ENCODE assay signal across 21 cellular contexts in the genomic region with DNA sequence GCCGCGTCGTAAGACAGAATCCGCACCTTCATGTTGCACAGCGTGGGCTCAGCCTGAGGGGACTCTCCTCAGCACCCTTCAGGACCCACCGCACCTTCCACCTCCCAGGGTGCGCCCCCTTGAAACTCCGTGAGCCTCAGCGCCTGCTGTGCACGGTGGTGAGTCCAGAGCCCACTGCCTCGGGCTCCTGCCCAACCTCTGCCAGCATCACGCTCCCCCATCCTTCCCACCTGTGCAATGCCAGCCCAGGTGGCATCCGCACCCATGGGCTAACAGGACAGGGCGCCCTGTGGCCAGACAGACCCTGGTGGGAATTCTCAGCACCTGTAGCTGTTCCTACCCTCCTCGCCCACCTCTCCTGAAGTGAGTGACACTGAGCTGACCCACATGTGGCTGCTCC.
DNase-seq lines count a peak whose midpoint lies in the region; ATAC-seq, FAIRE-seq and TF ChIP-seq lines count a peak whose summit lies in the region.
"Had no signal": no experiment of that assay in that cellular context is flagged by ENCODE, and none has a peak within 500 bp of the region (broad histone marks: within the 10 kb centered on the region; RNA-seq: fewer than 3 reads in every experiment).

No MANE protein-coding gene starts in this region.

- TF ChIP-seq POLR2A in K562 (conservative IDR thresholded peaks at IDR 0.05), result no peak
- no peak for TF ChIP-seq POLR2A in erythroblast (IDR thresholded peaks at IDR 0.05; ENCODE audit: low read length)

- no peak overlapping the region for H3K9ac ChIP-seq in K562 (ENCODE audit: insufficient read depth in 1 of 2, low read depth in 2 of 2, low read length in 2 of 2)
- H3K9ac ChIP-seq: BLaER1 had no signal

- H3K36me3 ChIP-seq in H7 (replicated peaks; ENCODE audit: control insufficient read depth, insufficient read depth, low read length) (no peaks in the 10 kb centered on the region; the same call in 1 of the 2 replicates), K562 (ENCODE audit: control insufficient read depth, insufficient read depth, low read length) (peaks cover 17% of the 10 kb centered on the region; the same call in 1 of the 3 replicates)
- H3K36me3 ChIP-seq in naive thymus-derived CD4-positive, alpha-beta T cell (ENCODE audit: control insufficient read depth in 2 of 3, insufficient read depth in 3 of 3, low read length in 3 of 3), result peaks cover 0 to 16% (median 0%) of the 10 kb centered on the region in 3 experiments

- no peaks in the 10 kb centered on the region for H3K9me1 ChIP-seq in K562 (ENCODE audit: control insufficient read depth, insufficient read depth, low read length)

- H3K9me3 Mint-ChIP-seq in naive thymus-derived CD4-positive, alpha-beta T cell, result peaks cover 5 to 22% (median 13%) of the 10 kb centered on the region in 11 donors
- H3K9me3 Mint-ChIP-seq in stimulated activated effector memory CD8-positive, alpha-beta T cell treated with anti-CD3 and anti-CD28 coated beads, Interleukin-12 subunit alpha, Interleukin-12 subunit beta, amount 100 ng/mL, for 72 hours, result peaks cover 10% of the 10 kb centered on the region

- CTCF ChIA-PET in K562 (lab: Yijun Ruan, JAX; ENCODE audit: low intra/inter-chr PET ratio), result no interaction called here
- CTCF ChIA-PET in naive thymus-derived CD4-positive, alpha-beta T cell (lab: Charles Lee), result no interaction called here

- no peak overlapping the region for H3K27ac ChIP-seq in K562 (ENCODE audit: extremely low read depth, low read depth, low read length)
- no peak overlapping the region for H3K27ac ChIP-seq in naive thymus-derived CD4-positive, alpha-beta T cell (ENCODE audit: low read depth, low read length)
- H3K27ac ChIP-seq: BLaER1, C4-2B had no signal

- peak; percentile 48 for DNase-seq in H7
- no peak for DNase-seq in K562 (ENCODE audit: extremely low read depth in 1 of 4, low spot score in 3 of 4)
- no peak for DNase-seq in naive thymus-derived CD4-positive, alpha-beta T cell
- no peak for DNase-seq in stimulated activated effector memory CD8-positive, alpha-beta T cell treated with anti-CD3 and anti-CD28 coated beads, Interleukin-12 subunit alpha, Interleukin-12 subunit beta, amount 100 ng/mL, for 72 hours (ENCODE audit: low spot score in 2 of 2)
- no peak for DNase-seq in SKM-1 (lab: John Stamatoyannopoulos, UW; ENCODE audit: unreplicated experiment)
- DNase-seq in erythroblast (lab: John Stamatoyannopoulos, UW), result no peak
- DNase-seq: CD4-positive, CD25-positive, alpha-beta regulatory T cell; CD8-positive, alpha-beta T cell; DMS 273 treated with DMSO at 0.1 percent for 48 hours; DMS79; EL; GDM1; GOT3; HCEC 1CT had no signal

- H3K4me1 ChIP-seq in K562 (replicated peaks in 1 of 2; ENCODE audit: control insufficient read depth in 2 of 2, insufficient read depth in 2 of 2, low read length in 2 of 2), result peaks cover 4 to 20% of the 10 kb centered on the region in 2 experiments; a peak in 4 of 5 replicates
- H3K4me1 ChIP-seq in naive thymus-derived CD4-positive, alpha-beta T cell (ENCODE audit: control insufficient read depth in 2 of 2, insufficient read depth in 2 of 2, low read length in 2 of 2), result no peaks in the 10 kb centered on the region

- H3K4me2 ChIP-seq in K562 (ENCODE audit: insufficient read depth, low read length), result no peak overlapping the region
- H3K4me2 ChIP-seq: BLaER1 had no signal

- H3K27me3 Mint-ChIP-seq in naive thymus-derived CD4-positive, alpha-beta T cell, result peaks cover 0 to 8% (median 0%) of the 10 kb centered on the region in 5 donors
- H3K27me3 Mint-ChIP-seq: CD4-positive, CD25-positive, alpha-beta regulatory T cell had no signal

- no peaks in the 10 kb centered on the region for H3K27me3 ChIP-seq in H7 (ENCODE audit: control insufficient read depth, insufficient read depth, low read length)
- peaks cover 0 to 16% of the 10 kb centered on the region in 2 experiments; a peak in 3 of 5 replicates for H3K27me3 ChIP-seq in K562 (ENCODE audit: control insufficient read depth in 2 of 2, insufficient read depth in 2 of 2, low read length in 2 of 2)
- no peaks in the 10 kb centered on the region for H3K27me3 ChIP-seq in naive thymus-derived CD4-positive, alpha-beta T cell (ENCODE audit: control insufficient read depth in 2 of 2, insufficient read depth in 2 of 2, low read length in 2 of 2)

- no peaks in the 10 kb centered on the region for H4K20me1 ChIP-seq in K562 (replicated peaks; ENCODE audit: control insufficient read depth, insufficient read depth, low read length)
- H4K20me1 ChIP-seq: BLaER1 had no signal

- H3K9me3 ChIP-seq in K562 (replicated peaks; ENCODE audit: control insufficient read depth, insufficient read depth, low read depth, low read length), result peaks cover 3% of the 10 kb centered on the region; the same call in 1 of the 2 replicates
- peaks cover 0 to 13% (median 0%) of the 10 kb centered on the region in 3 experiments for H3K9me3 ChIP-seq in naive thymus-derived CD4-positive, alpha-beta T cell (ENCODE audit: control insufficient read depth in 2 of 3, low read length in 3 of 3)

- intact Hi-C loops in K562 (cut with micrococcal nuclease), result no loop called here
- intact Hi-C loops in naive thymus-derived CD4-positive, alpha-beta T cell (cut with micrococcal nuclease), result no loop called here

- no peak for FAIRE-seq in K562 (lab: Jason Lieb, UNC)
- FAIRE-seq: D721Med, GM12878, H54 had no signal

- BruUV-seq in K562 (replicated peaks; lab: Mats Ljungman, UMichigan), result no TSS peak

- no peak for TF ChIP-seq RAD21 in K562 (CRISPR knock-in tag; conservative IDR thresholded peaks at IDR 0.05 in 1 of 2, IDR thresholded peaks at IDR 0.05 in 1 of 2)

- POLR2A ChIA-PET in K562 (lab: Yijun Ruan, JAX), result no interaction called here
- POLR2A ChIA-PET in naive thymus-derived CD4-positive, alpha-beta T cell (lab: Charles Lee), result no interaction called here

- H3K4me3 ChIP-seq in H7 (ENCODE audit: insufficient read depth, low read depth, low read length) (no peak overlapping the region), K562 (no peak overlapping the region)
- H3K4me3 ChIP-seq in naive thymus-derived CD4-positive, alpha-beta T cell (ENCODE audit: low read length), result no peak overlapping the region
- H3K4me3 ChIP-seq: BLaER1, GM12878 had no signal

- H3K4me1 Mint-ChIP-seq in naive thymus-derived CD4-positive, alpha-beta T cell, result peaks cover 0 to 5% (median 3%) of the 10 kb centered on the region in 7 donors
- H3K4me1 Mint-ChIP-seq in stimulated activated effector memory CD8-positive, alpha-beta T cell treated with anti-CD3 and anti-CD28 coated beads, Interleukin-12 subunit alpha, Interleukin-12 subunit beta, amount 100 ng/mL, for 72 hours, result peaks cover 3% of the 10 kb centered on the region

- TF ChIP-seq CTCF in K562 (IDR thresholded peaks at IDR 0.05 in 2 of 3, conservative IDR thresholded peaks at IDR 0.05 in 1 of 3; ENCODE audit: insufficient read depth in 2 of 3, low read depth in 1 of 3, low read length in 3 of 3), result no peak

- no peak overlapping the region for H2AFZ ChIP-seq in K562 (ENCODE audit: low read depth, low read length)

- WGBS in K562 (ENCODE audit: insufficient coverage, low coverage, missing lambda C conversion rate), result 66% methylated on average over 15 of the region's 15 CpGs

- TF ChIP-seq EP300 in K562 (IDR thresholded peaks at IDR 0.05; ENCODE audit: low read length), result no peak

- no peak overlapping the region for H3K4me3 Mint-ChIP-seq in naive thymus-derived CD4-positive, alpha-beta T cell
- no peak overlapping the region for H3K4me3 Mint-ChIP-seq in stimulated activated effector memory CD8-positive, alpha-beta T cell treated with anti-CD3 and anti-CD28 coated beads, Interleukin-12 subunit alpha, Interleukin-12 subunit beta, amount 100 ng/mL, for 72 hours
- H3K4me3 Mint-ChIP-seq: CD4-positive, CD25-positive, alpha-beta regulatory T cell; CD8-positive, alpha-beta T cell had no signal

- H3K27ac Mint-ChIP-seq in naive thymus-derived CD4-positive, alpha-beta T cell, result no peak overlapping the region
- no peak overlapping the region for H3K27ac Mint-ChIP-seq in stimulated activated effector memory CD8-positive, alpha-beta T cell treated with anti-CD3 and anti-CD28 coated beads, Interleukin-12 subunit alpha, Interleukin-12 subunit beta, amount 100 ng/mL, for 72 hours
- H3K27ac Mint-ChIP-seq: CD4-positive, CD25-positive, alpha-beta regulatory T cell; CD8-positive, alpha-beta T cell had no signal

- ATAC-seq in K562 (no peak), HG02678 (IDR thresholded peaks at IDR 0.05; ENCODE audit: unreplicated experiment) (no peak), GM18873 (IDR thresholded peaks at IDR 0.05; ENCODE audit: low FRiP score, unreplicated experiment) (no peak)
- ATAC-seq in naive thymus-derived CD4-positive, alpha-beta T cell, result peak; percentile 14
- ATAC-seq in stimulated activated effector memory CD8-positive, alpha-beta T cell treated with anti-CD3 and anti-CD28 coated beads, Interleukin-12 subunit alpha, Interleukin-12 subunit beta, amount 100 ng/mL, for 72 hours, result peak; percentile 14
- ATAC-seq: CD8-positive, alpha-beta T cell; GM12878 had no signal

- H3K79me2 ChIP-seq in K562 (ENCODE audit: control insufficient read depth, insufficient read depth, low read length), result no peaks in the 10 kb centered on the region

- H3K36me3 Mint-ChIP-seq in naive thymus-derived CD4-positive, alpha-beta T cell, result peaks cover 21 to 34% (median 27%) of the 10 kb centered on the region in 5 donors
- peaks cover 8% of the 10 kb centered on the region for H3K36me3 Mint-ChIP-seq in stimulated activated effector memory CD8-positive, alpha-beta T cell treated with anti-CD3 and anti-CD28 coated beads, Interleukin-12 subunit alpha, Interleukin-12 subunit beta, amount 100 ng/mL, for 72 hours

- in situ Hi-C loops in K562 (cut with MboI), result no loop called here

TF ChIP-seq in K562, 482 proteins besides CTCF, POLR2A, EP300 and RAD21:
- no peak for TF ChIP-seq NR3C1 (CRISPR knock-in tag; IDR thresholded peaks at IDR 0.05)
- TF ChIP-seq POLR2G (IDR thresholded peaks at IDR 0.05; ENCODE audit: low read depth, low read length), result peak; percentile 55
TF ChIP-seq in K562: peak in this region for 1.

Comparison
In these comparisons a context has a peak if more than half of its experiments do, and no peak if none do; other contexts are left out.
1. ATAC-seq: peak in naive thymus-derived CD4-positive, alpha-beta T cell (single experiment) and stimulated activated effector memory CD8-positive, alpha-beta T cell treated with anti-CD3 and anti-CD28 coated beads, Interleukin-12 subunit alpha, Interleukin-12 subunit beta, amount 100 ng/mL, for 72 hours (single experiment); none in K562 (single experiment), HG02678 (single experiment) and GM18873 (single experiment).